Comparison of ENCODE assay signal across 8 cellular contexts in the genomic region with DNA sequence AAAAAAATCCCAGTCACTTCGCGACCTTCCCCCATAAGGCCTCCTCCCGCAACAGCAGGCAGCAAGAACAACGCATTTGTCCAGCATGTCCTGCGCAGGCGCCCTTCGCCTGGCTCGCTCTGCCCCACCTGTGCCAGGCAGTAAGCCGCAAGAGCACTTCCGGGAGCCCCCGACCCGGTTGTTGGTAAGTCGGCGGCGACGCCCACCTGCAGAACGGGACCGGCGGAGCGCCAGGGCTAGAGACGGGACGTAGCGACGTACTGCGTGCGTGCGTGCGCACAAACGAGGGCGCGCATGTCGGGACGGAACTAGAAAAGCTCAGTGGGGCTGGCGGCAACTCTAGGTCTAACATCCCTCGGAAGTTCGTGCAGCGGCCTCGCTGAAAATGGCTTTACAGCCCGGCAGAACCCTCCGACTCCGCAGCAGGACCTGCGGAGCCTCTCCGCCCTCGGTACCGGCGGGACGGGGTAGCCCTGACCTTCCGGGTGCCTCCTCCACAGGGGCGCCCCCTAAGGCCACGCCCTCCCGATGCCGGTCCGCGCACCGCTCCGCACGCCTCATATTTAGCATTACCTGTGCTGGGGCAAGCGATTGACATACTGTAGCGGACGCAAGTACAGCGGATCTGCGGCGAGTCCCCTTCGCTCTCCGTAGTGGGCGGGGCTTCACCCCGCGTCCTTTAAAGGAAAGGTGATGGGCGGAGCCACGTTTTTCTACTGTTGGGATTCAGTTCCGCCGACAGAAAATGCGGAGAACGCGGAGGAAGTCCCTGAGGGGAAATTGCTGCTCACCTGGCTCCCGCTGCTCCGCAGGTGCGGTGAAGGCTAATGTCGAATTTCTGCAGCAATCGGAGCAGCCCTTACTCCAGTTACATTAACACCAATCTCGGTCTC. TPM values are rescaled to one million over a fixed set of nuclear protein-coding genes. Genes with fewer than 3 reads are reported as not detected.
A peak's percentile ranks its signal among the peaks of the same experiment; 100 is the strongest.
DNase-seq lines count a peak whose midpoint lies in the region; ATAC-seq, FAIRE-seq and TF ChIP-seq lines count a peak whose summit lies in the region.

A gene with protein sequence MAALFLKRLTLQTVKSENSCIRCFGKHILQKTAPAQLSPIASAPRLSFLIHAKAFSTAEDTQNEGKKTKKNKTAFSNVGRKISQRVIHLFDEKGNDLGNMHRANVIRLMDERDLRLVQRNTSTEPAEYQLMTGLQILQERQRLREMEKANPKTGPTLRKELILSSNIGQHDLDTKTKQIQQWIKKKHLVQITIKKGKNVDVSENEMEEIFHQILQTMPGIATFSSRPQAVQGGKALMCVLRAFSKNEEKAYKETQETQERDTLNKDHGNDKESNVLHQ (minus strand): TSS at position 629 of the 893 bp plus-strand sequence. CDS start 10,116 bp downstream, outside the sequence.

- TF ChIP-seq CTCF in WERI-Rb-1 (IDR thresholded peaks at IDR 0.05; ENCODE audit: low read depth, low read length), result no peak
- TF ChIP-seq CTCF in mammary epithelial cell (conservative IDR thresholded peaks at IDR 0.05 in 1 of 2, IDR thresholded peaks at IDR 0.05 in 1 of 2; ENCODE audit: extremely low read depth in 1 of 2, insufficient read depth in 1 of 2, low read depth in 1 of 2, low read length in 2 of 2), result peak; percentile 8 to 14

- no peaks in the 10 kb centered on the region for H4K20me1 ChIP-seq in mammary epithelial cell (ENCODE audit: insufficient read depth, low read length)

- CTCF ChIA-PET in mammary epithelial cell (lab: Charles Lee; ENCODE audit: low non-redundant PET), result interaction anchor here (0.7 kb wide), 1 partner anchor 44 kb away, joined by 4 read pairs; no protein-coding TSS in a partner anchor

- dilution Hi-C loops in mammary epithelial cell (cut with HindIII; ENCODE audit: low sequenced_read_pairs), result loop anchor here (5.0 kb wide), 1 partner anchor 82 kb away; no protein-coding TSS in a partner anchor

- no peaks in the 10 kb centered on the region for H3K9me3 ChIP-seq in WERI-Rb-1 (ENCODE audit: severe bottlenecking)
- no peaks in the 10 kb centered on the region for H3K9me3 ChIP-seq in mammary epithelial cell (replicated peaks; ENCODE audit: insufficient read depth, low read length)
- H3K9me3 ChIP-seq in iPS-20b (ENCODE audit: insufficient read depth, low read depth, low read length), result no peaks in the 10 kb centered on the region
- no peaks in the 10 kb centered on the region for H3K9me3 ChIP-seq in small intestine (ENCODE audit: control insufficient read depth, low read depth)

- peak within 1 kb of the TSS; percentile 66 for H3K4me3 ChIP-seq in WERI-Rb-1 (ENCODE audit: low read depth, low read length)
- peak within 1 kb of the TSS; percentile 58 to 97 (median 87) for H3K4me3 ChIP-seq in mammary epithelial cell (replicated peaks in 1 of 3; ENCODE audit: insufficient read depth in 1 of 3, low read depth in 2 of 3, low read length in 3 of 3)
- H3K4me3 ChIP-seq in iPS-20b (ENCODE audit: low read length), result peak within 1 kb of the TSS; percentile 74
- H3K4me3 ChIP-seq in small intestine (ENCODE audit: low read depth in 1 of 2, low read length in 2 of 2), result peak within 1 kb of the TSS; percentile 63 to 84

- intact Hi-C loops in mammary epithelial cell (cut with micrococcal nuclease), result loop anchor here (1.0 to 5.0 kb wide), 4 partner anchors 24 to 198 kb away; a partner anchor contains a TSS

- H3K4me1 ChIP-seq in mammary epithelial cell (ENCODE audit: insufficient read depth, low read length), result peaks cover 9% of the 10 kb centered on the region
- peaks cover 5% of the 10 kb centered on the region; the same call in 1 of the 2 replicates for H3K4me1 ChIP-seq in iPS-20b (ENCODE audit: insufficient read depth, low read length)
- peaks cover 4 to 11% of the 10 kb centered on the region in 2 donors for H3K4me1 ChIP-seq in small intestine (ENCODE audit: control insufficient read depth in 2 of 2, insufficient read depth in 1 of 2, low read depth in 1 of 2, low read length in 1 of 2)

- H3K36me3 ChIP-seq in WERI-Rb-1, result peaks cover 2% of the 10 kb centered on the region; the same call in 1 of the 2 replicates
- H3K36me3 ChIP-seq in mammary epithelial cell (ENCODE audit: insufficient read depth, low read length), result no peaks in the 10 kb centered on the region
- H3K36me3 ChIP-seq in iPS-20b (ENCODE audit: insufficient read depth, low read depth, low read length), result no peaks in the 10 kb centered on the region
- H3K36me3 ChIP-seq in small intestine (ENCODE audit: control insufficient read depth in 2 of 2, insufficient read depth in 2 of 2, low read length in 2 of 2), result no peaks in the 10 kb centered on the region

- BruUV-seq in mammary epithelial cell (replicated peaks; lab: Mats Ljungman, UMichigan), result TSS peak; percentile 82

- in situ Hi-C loops in ACHN (cut with HindIII; ENCODE audit: low pct_ligation_motif_present, low pct_unique_long_range_greater_than_20kb, low sequenced_read_pairs), result no loop called here
- in situ Hi-C loops in mammary epithelial cell (cut with MboI; ENCODE audit: low sequenced_read_pairs in 2 of 2), result no loop called here

- H3K79me2 ChIP-seq in mammary epithelial cell (ENCODE audit: insufficient read depth, low read length), result peaks cover 41% of the 10 kb centered on the region

- DNase-seq in ACHN (peak; percentile 91), NCI-H2196 treated with DMSO at 0.1 percent for 48 hours (lab: John Stamatoyannopoulos, UW; ENCODE audit: unreplicated experiment) (peak; percentile 72), WERI-Rb-1 (peak; percentile 100), mammary epithelial cell (peak; percentile 94), small intestine (peak; percentile 97)

- peak within 1 kb of the TSS; percentile 75 for H3K9ac ChIP-seq in mammary epithelial cell (ENCODE audit: insufficient read depth, low read length)
- H3K9ac ChIP-seq in iPS-20b (ENCODE audit: low read depth, low read length), result peak within 1 kb of the TSS; percentile 75

- no peak for FAIRE-seq in small intestine (lab: Jason Lieb, UNC)

- ATAC-seq in GM18870 (IDR thresholded peaks at IDR 0.05; ENCODE audit: unreplicated experiment) (peak; percentile 78), HG03135 (IDR thresholded peaks at IDR 0.05; ENCODE audit: unreplicated experiment) (peak; percentile 84)

- peak within 1 kb of the TSS; percentile 99 for H2AFZ ChIP-seq in mammary epithelial cell (ENCODE audit: low read depth, low read length)

- 3% methylated on average over 28 of the region's 81 CpGs for WGBS in mammary epithelial cell (ENCODE audit: low coverage, missing lambda C conversion rate)
- WGBS in small intestine, 3 donors, result 0% methylated on average over 66 to 81 of the region's 81 CpGs

- peak within 1 kb of the TSS; percentile 85 for H3K4me2 ChIP-seq in mammary epithelial cell (ENCODE audit: insufficient read depth, low read depth, low read length)

- H3K27ac ChIP-seq in WERI-Rb-1, result peak within 1 kb of the TSS; percentile 96
- peak within 1 kb of the TSS; percentile 76 for H3K27ac ChIP-seq in mammary epithelial cell (ENCODE audit: insufficient read depth, low read depth, low read length)
- peak within 1 kb of the TSS; percentile 83 for H3K27ac ChIP-seq in iPS-20b (ENCODE audit: low read length)
- H3K27ac ChIP-seq in small intestine (ENCODE audit: low read depth in 1 of 2, low read length in 1 of 2), result peak within 1 kb of the TSS; percentile 96 to 100

- H3K27me3 ChIP-seq in WERI-Rb-1 (ENCODE audit: insufficient read depth, low read depth, severe bottlenecking) (peaks cover 17% of the 10 kb centered on the region), mammary epithelial cell (ENCODE audit: insufficient read depth, low read length) (no peaks in the 10 kb centered on the region), iPS-20b (ENCODE audit: insufficient read depth, low read length) (peaks cover 11% of the 10 kb centered on the region; the same call in 1 of the 2 replicates), small intestine (ENCODE audit: control insufficient read depth in 2 of 2, insufficient read depth in 2 of 2, low read length in 2 of 2) (no peaks in the 10 kb centered on the region)

RNA-seq across cellular contexts. Expression of the gene that starts here (rescaled TPM):
- total RNA-seq in mammary epithelial cell, result 10 to 100 TPM; 32.2 to 35.5 TPM
- polyA plus RNA-seq in mammary epithelial cell, result 41.7 TPM
- 21.4 TPM for polyA minus RNA-seq in mammary epithelial cell
- polyA plus RNA-seq in small intestine, result 100 to 1,000 TPM in 2 of 3 donors, 10 to 100 TPM in 1; 82.2 to 149 (median 138) TPM

Comparison
In these comparisons a context has a peak if more than half of its experiments do, and no peak if none do; other contexts are left out.
1. Peak in every context shown above with its lines: DNase-seq, ATAC-seq, H3K4me3 ChIP-seq and H3K27ac ChIP-seq.